1 cellular context compared by ENCODE assay signal in genomic region chr10:3046210-3046779, GRCh38.
TF ChIP-seq lines count a peak whose summit lies in the region.

No MANE protein-coding gene starts in this region.

TF ChIP-seq in HepG2, 621 proteins besides CTCF, POLR2A, EP300 and RAD21:
- TF ChIP-seq ZNF574 (CRISPR knock-in tag; IDR thresholded peaks at IDR 0.05) = no peak
- TF ChIP-seq SRY (CRISPR knock-in tag; IDR thresholded peaks at IDR 0.05) = no peak
- TF ChIP-seq ZNF10 (CRISPR knock-in tag; IDR thresholded peaks at IDR 0.05; ENCODE audit: borderline replicate concordance, low read depth) = no peak
- TF ChIP-seq KIAA2018 (CRISPR knock-in tag; IDR thresholded peaks at IDR 0.05; ENCODE audit: borderline replicate concordance) = no peak
- TF ChIP-seq ZBTB44 (CRISPR knock-in tag; IDR thresholded peaks at IDR 0.05) = no peak
- no peak for TF ChIP-seq ZNF530 (CRISPR knock-in tag; IDR thresholded peaks at IDR 0.05; ENCODE audit: low read depth)
- no peak for TF ChIP-seq ZNF318 (CRISPR knock-in tag; IDR thresholded peaks at IDR 0.05)
- TF ChIP-seq RCOR2 (CRISPR knock-in tag; IDR thresholded peaks at IDR 0.05) = no peak
- TF ChIP-seq U2AF1 (optimal IDR thresholded peaks at IDR 0.05; ENCODE audit: low read depth, low read length) = no peak
- TF ChIP-seq MIER2 (CRISPR knock-in tag; IDR thresholded peaks at IDR 0.05) = no peak
- no peak for TF ChIP-seq IKZF5 (CRISPR knock-in tag; IDR thresholded peaks at IDR 0.05)
- TF ChIP-seq NR2C2 (CRISPR knock-in tag; IDR thresholded peaks at IDR 0.05; ENCODE audit: borderline replicate concordance) = no peak
- TF ChIP-seq RERE (CRISPR knock-in tag; IDR thresholded peaks at IDR 0.05; ENCODE audit: low read depth) = no peak
- no peak for TF ChIP-seq ZFP41 (CRISPR knock-in tag; IDR thresholded peaks at IDR 0.05; ENCODE audit: borderline replicate concordance)
